In the genomic region with DNA sequence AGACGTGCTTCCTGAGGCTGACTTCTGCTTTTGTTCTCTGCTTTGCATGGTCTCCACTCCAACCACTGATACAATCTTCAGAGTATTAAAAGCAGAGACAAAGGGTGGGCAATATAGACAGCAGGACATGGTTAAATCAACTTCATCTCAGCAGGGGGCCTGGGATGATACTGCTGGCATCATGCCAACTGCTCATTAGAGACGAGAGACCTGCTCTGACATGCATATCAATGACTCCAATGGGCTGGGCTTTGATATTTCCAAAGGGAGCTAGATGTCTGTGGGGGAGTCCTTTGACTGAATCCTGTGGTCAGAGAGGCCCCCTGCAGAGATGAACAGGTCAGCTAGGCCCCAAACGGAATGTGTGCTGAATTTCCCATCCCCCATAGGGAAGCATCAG, we compare ENCODE assay signal across 18 cellular contexts.
DNase-seq lines count a peak whose midpoint lies in the region; ATAC-seq and TF ChIP-seq lines count a peak whose summit lies in the region.
"Had no signal": no experiment of that assay in that cellular context is flagged by ENCODE, and none has a peak within 500 bp of the region (broad histone marks: within the 10 kb centered on the region; RNA-seq: fewer than 3 reads in every experiment).

No MANE protein-coding gene starts in this region.

- TF ChIP-seq CTCF in WTC11 (IDR thresholded peaks at IDR 0.05) (no peak), HFFc6 (IDR thresholded peaks at IDR 0.05) (no peak), osteocyte (IDR thresholded peaks at IDR 0.05) (no peak)

- no peak for ATAC-seq in WTC11
- ATAC-seq: gastrocnemius medialis, pancreas, T-helper 17 cell had no signal

- H3K4me3 Mint-ChIP-seq in WTC11 (no peak overlapping the region), HFFc6 (no peak overlapping the region), osteocyte (ENCODE audit: unreplicated experiment) (no peak overlapping the region)
- H3K4me3 Mint-ChIP-seq: activated CD4-positive, alpha-beta T cell treated with anti-CD3 and anti-CD28 coated beads, Interleukin-2, amount 10 ng/mL, durations not matched to agents 7 days and 5 days; activated naive CD8-positive, alpha-beta T cell treated with anti-CD3 and anti-CD28 coated beads for 36 hours; T-helper 17 cell had no signal

- no peaks in the 10 kb centered on the region for H3K36me3 Mint-ChIP-seq in WTC11
- H3K36me3 Mint-ChIP-seq in HFFc6 (ENCODE audit: low read depth): no peaks in the 10 kb centered on the region
- no peaks in the 10 kb centered on the region for H3K36me3 Mint-ChIP-seq in osteocyte (ENCODE audit: unreplicated experiment)
- H3K36me3 Mint-ChIP-seq: activated naive CD8-positive, alpha-beta T cell treated with anti-CD3 and anti-CD28 coated beads for 36 hours had no signal

- H3K27me3 Mint-ChIP-seq in WTC11 (ENCODE audit: low read depth): peaks cover 2% of the 10 kb centered on the region; the same call in 1 of the 2 replicates
- H3K27me3 Mint-ChIP-seq in HFFc6 (ENCODE audit: insufficient read depth): no peaks in the 10 kb centered on the region
- peaks cover 2% of the 10 kb centered on the region for H3K27me3 Mint-ChIP-seq in osteocyte (ENCODE audit: unreplicated experiment)
- H3K27me3 Mint-ChIP-seq: activated CD4-positive, alpha-beta T cell treated with anti-CD3 and anti-CD28 coated beads, Interleukin-2, amount 10 ng/mL, durations not matched to agents 7 days and 5 days had no signal

- CTCF ChIA-PET in WTC11 (lab: Charles Lee): no interaction called here

- POLR2A ChIA-PET in WTC11 (lab: Charles Lee): no interaction called here

- peaks cover 14% of the 10 kb centered on the region for H3K4me1 Mint-ChIP-seq in WTC11
- peaks cover 23% of the 10 kb centered on the region for H3K4me1 Mint-ChIP-seq in HFFc6 (ENCODE audit: low read depth)
- peaks cover 8% of the 10 kb centered on the region for H3K4me1 Mint-ChIP-seq in osteocyte (ENCODE audit: unreplicated experiment)
- H3K4me1 Mint-ChIP-seq: activated CD4-positive, alpha-beta T cell treated with anti-CD3 and anti-CD28 coated beads, Interleukin-2, amount 10 ng/mL, durations not matched to agents 7 days and 5 days; activated naive CD8-positive, alpha-beta T cell treated with anti-CD3 and anti-CD28 coated beads for 36 hours; T-helper 17 cell had no signal

- H3K9me3 Mint-ChIP-seq in WTC11 (peaks cover 3% of the 10 kb centered on the region; the same call in 1 of the 2 replicates), HFFc6 (no peaks in the 10 kb centered on the region), osteocyte (ENCODE audit: unreplicated experiment) (no peaks in the 10 kb centered on the region)
- H3K9me3 Mint-ChIP-seq: activated CD4-positive, alpha-beta T cell treated with anti-CD3 and anti-CD28 coated beads, Interleukin-2, amount 10 ng/mL, durations not matched to agents 7 days and 5 days; activated naive CD8-positive, alpha-beta T cell treated with anti-CD3 and anti-CD28 coated beads for 36 hours had no signal

- no peak overlapping the region for H3K27ac Mint-ChIP-seq in WTC11
- no peak overlapping the region for H3K27ac Mint-ChIP-seq in HFFc6
- H3K27ac Mint-ChIP-seq in osteocyte (ENCODE audit: unreplicated experiment): no peak overlapping the region
- H3K27ac Mint-ChIP-seq: activated CD4-positive, alpha-beta T cell treated with anti-CD3 and anti-CD28 coated beads, Interleukin-2, amount 10 ng/mL, durations not matched to agents 7 days and 5 days; activated naive CD8-positive, alpha-beta T cell treated with anti-CD3 and anti-CD28 coated beads for 36 hours; T-helper 17 cell had no signal

- DNase-seq in NCI-H526 (lab: John Stamatoyannopoulos, UW) (peak; percentile 25 to 31), NCI-H526 treated with DMSO at 0.1 percent for 48 hours (lab: John Stamatoyannopoulos, UW) (no peak), NCI-H2171 treated with DMSO at 0.1 percent for 48 hours (lab: John Stamatoyannopoulos, UW) (peak; percentile 88), WTC11 (ENCODE audit: low spot score) (peak; percentile 25), renal cortical epithelial cell (ENCODE audit: low read depth) (peak; percentile 77), HFFc6 (no peak), NOMO-1 treated with DMSO at 0.1 percent for 48 hours (lab: John Stamatoyannopoulos, UW; ENCODE audit: unreplicated experiment) (no peak), osteocyte (ENCODE audit: extremely low spot score, unreplicated experiment) (no peak)
- DNase-seq: activated CD4-positive, alpha-beta T cell treated with anti-CD3 and anti-CD28 coated beads, Interleukin-2, amount 10 ng/mL, durations not matched to agents 7 days and 5 days; activated naive CD8-positive, alpha-beta T cell treated with anti-CD3 and anti-CD28 coated beads for 36 hours; Caco-2; gastrocnemius medialis; islet precursor cell; KG1; NCI-H2107; pancreas; stimulated activated CD4-positive, alpha-beta T cell treated with anti-CD3 and anti-CD28 coated beads, Interleukin-12 subunit alpha, Interleukin-12 subunit beta, amount 100 ng/mL, for 4 hours; T-helper 17 cell had no signal

TF ChIP-seq in WTC11, 78 proteins besides CTCF, POLR2A, EP300 and RAD21:
- TF ChIP-seq RELA (CRISPR knock-in tag; IDR thresholded peaks at IDR 0.05; ENCODE audit: borderline replicate concordance) (no peak), RORB (CRISPR knock-in tag; IDR thresholded peaks at IDR 0.05) (no peak), PRRX2 (CRISPR knock-in tag; IDR thresholded peaks at IDR 0.05) (no peak), EMX1 (CRISPR knock-in tag; IDR thresholded peaks at IDR 0.05) (no peak), TP53 (CRISPR knock-in tag; IDR thresholded peaks at IDR 0.05) (no peak), ATF3 (CRISPR knock-in tag; conservative IDR thresholded peaks at IDR 0.05) (no peak), ZNF281 (CRISPR knock-in tag; IDR thresholded peaks at IDR 0.05) (no peak), ZNF317 (CRISPR knock-in tag; IDR thresholded peaks at IDR 0.05; ENCODE audit: borderline replicate concordance, low read depth) (no peak), ZNF671 (CRISPR knock-in tag; IDR thresholded peaks at IDR 0.05) (no peak), TCF7 (CRISPR knock-in tag; IDR thresholded peaks at IDR 0.05; ENCODE audit: low read depth) (no peak), GRHL2 (CRISPR knock-in tag; IDR thresholded peaks at IDR 0.05; ENCODE audit: insufficient replicate concordance, severe bottlenecking) (no peak), NR1H2 (CRISPR knock-in tag; IDR thresholded peaks at IDR 0.05) (no peak), CREM (CRISPR knock-in tag; IDR thresholded peaks at IDR 0.05) (no peak), ZBTB43 (CRISPR knock-in tag; IDR thresholded peaks at IDR 0.05) (no peak), ATF1 (CRISPR knock-in tag; IDR thresholded peaks at IDR 0.05) (no peak), ZNF416 (CRISPR knock-in tag; IDR thresholded peaks at IDR 0.05) (no peak)

Comparison
In these comparisons a context has a peak if more than half of its experiments do, and no peak if none do; other contexts are left out.
1. DNase-seq: peak in NCI-H526 (2 of 2), NCI-H2171 treated with DMSO at 0.1 percent for 48 hours (single experiment), WTC11 (single experiment) and renal cortical epithelial cell (single experiment); none in NCI-H526 treated with DMSO at 0.1 percent for 48 hours (single experiment), HFFc6 (single experiment), NOMO-1 treated with DMSO at 0.1 percent for 48 hours (single experiment) and osteocyte (single experiment).